In the genomic region with DNA sequence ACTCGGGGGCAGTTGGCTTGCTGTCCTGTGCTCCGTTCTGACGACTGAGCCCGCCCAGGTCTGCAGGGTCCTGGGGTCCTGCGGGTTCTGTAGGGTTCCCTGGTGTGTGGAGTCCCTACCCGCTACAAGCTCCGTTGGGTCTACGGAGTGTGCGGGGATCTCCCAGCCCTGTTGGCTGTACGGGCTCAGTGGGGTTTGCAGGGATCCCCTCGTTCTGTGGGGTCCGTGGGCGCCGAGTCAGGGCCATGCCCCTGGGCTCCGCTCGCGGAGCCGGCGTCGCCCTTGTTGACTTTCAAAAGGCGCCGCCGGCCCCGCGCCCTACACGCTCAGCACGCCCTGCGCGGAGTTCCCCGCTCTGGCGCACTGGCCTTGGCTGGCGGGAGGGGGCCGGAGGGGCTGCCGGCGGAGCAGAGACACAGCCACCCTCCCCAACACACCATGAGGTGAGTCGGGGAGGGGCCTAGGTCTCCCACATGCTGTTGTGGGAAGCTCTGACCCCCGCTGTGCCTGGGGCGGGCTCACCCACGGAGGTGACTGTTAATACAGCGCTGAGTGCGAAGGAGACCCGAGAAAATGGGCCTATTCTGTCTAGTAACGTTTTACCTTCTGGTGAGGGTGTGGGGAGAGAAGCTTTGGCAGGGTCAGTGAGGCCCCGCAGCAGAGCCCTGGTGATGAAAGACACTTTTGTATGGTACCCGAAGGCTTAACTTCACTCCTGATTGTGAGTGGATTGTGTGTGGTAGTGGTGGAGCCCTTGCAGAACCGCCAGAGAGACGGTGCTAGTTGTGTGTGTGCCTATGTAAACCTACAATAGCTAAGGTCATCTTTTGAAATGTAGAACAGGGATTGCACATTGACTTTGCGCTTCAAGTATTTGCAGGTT, we compare ENCODE assay signal across 1 cellular context.
TF ChIP-seq lines count a peak whose summit lies in the region.

No MANE protein-coding gene starts in this region.

TF ChIP-seq in GM12878, 131 proteins besides CTCF, POLR2A, EP300 and RAD21 (continued from another document and continues in another):
- TF ChIP-seq SMAD1 (IDR thresholded peaks at IDR 0.05; ENCODE audit: low read depth, partially characterized antibody) (no peak), STAT1 (conservative IDR thresholded peaks at IDR 0.05) (no peak), ZNF217 (IDR thresholded peaks at IDR 0.05) (no peak), HDGF (IDR thresholded peaks at IDR 0.05) (peak; percentile 85), TCF3 (IDR thresholded peaks at IDR 0.05; ENCODE audit: borderline replicate concordance, insufficient read depth, low read depth, low read length) (0 out of 2 replicates have a peak, but pooled peaks have one; percentile 23), MTA3 (IDR thresholded peaks at IDR 0.05; ENCODE audit: borderline replicate concordance, low read length) (no peak), TCF12 (IDR thresholded peaks at IDR 0.05; ENCODE audit: low read depth, low read length) (no peak), ZBED1 (IDR thresholded peaks at IDR 0.05; ENCODE audit: borderline replicate concordance) (no peak), MXI1 (IDR thresholded peaks at IDR 0.05; ENCODE audit: low read depth, low read length) (peak; percentile 95), CBX3 (IDR thresholded peaks at IDR 0.05; ENCODE audit: borderline replicate concordance, low read depth) (no peak), RAD51 (IDR thresholded peaks at IDR 0.05) (no peak), DPF2 (IDR thresholded peaks at IDR 0.05) (0 out of 2 replicates have a peak, but pooled peaks have one; percentile 56), SMARCA5 (IDR thresholded peaks at IDR 0.05) (peak; percentile 36; the same call in 1 of the 2 replicates), BMI1 (IDR thresholded peaks at IDR 0.05; ENCODE audit: borderline replicate concordance) (no peak), POLR2AphosphoS5 (IDR thresholded peaks at IDR 0.05; ENCODE audit: low read length) (0 out of 2 replicates have a peak, but pooled peaks have one; percentile 53), NRF1 (conservative IDR thresholded peaks at IDR 0.05; ENCODE audit: low read depth, low read length) (no peak), ZNF24 (IDR thresholded peaks at IDR 0.05) (0 out of 2 replicates have a peak, but pooled peaks have one; percentile 30), SREBF1 (IDR thresholded peaks at IDR 0.05; ENCODE audit: low read length) (0 out of 2 replicates have a peak, but pooled peaks have one; percentile 12), LARP7 (IDR thresholded peaks at IDR 0.05) (peak; percentile 73), SMC3 (IDR thresholded peaks at IDR 0.05; ENCODE audit: borderline replicate concordance, low read length) (peak; percentile 6; the same call in 1 of the 2 replicates), FOXK2 (IDR thresholded peaks at IDR 0.05) (no peak), TBL1XR1 (IDR thresholded peaks at IDR 0.05; ENCODE audit: low read depth, low read length) (peak; percentile 65; the same call in 1 of the 2 replicates), TAF1 (IDR thresholded peaks at IDR 0.05; ENCODE audit: borderline replicate concordance, low read depth, low read length) (peak; percentile 10; the same call in 1 of the 2 replicates), SREBF2 (IDR thresholded peaks at IDR 0.05; ENCODE audit: low read length) (no peak), ZSCAN29 (IDR thresholded peaks at IDR 0.05) (no peak), GATAD2B (conservative IDR thresholded peaks at IDR 0.05; ENCODE audit: low read depth) (peak; percentile 93), ETV6 (conservative IDR thresholded peaks at IDR 0.05 in 1 of 2, IDR thresholded peaks at IDR 0.05 in 1 of 2; ENCODE audit: borderline replicate concordance in 1 of 2, low read depth in 1 of 2) (no peak), SUPT20H (IDR thresholded peaks at IDR 0.05; ENCODE audit: borderline replicate concordance, control insufficient read depth, low read depth, low read length) (no peak), BACH1 (IDR thresholded peaks at IDR 0.05; ENCODE audit: borderline replicate concordance) (peak; percentile 68), EGR1 (IDR thresholded peaks at IDR 0.05; ENCODE audit: borderline replicate concordance in 1 of 2, low read depth in 2 of 2, low read length in 2 of 2) (peak in 1 of 2 experiments; percentile 30; a peak in 1 of 3 replicates), NR2F1 (conservative IDR thresholded peaks at IDR 0.05) (peak; percentile 70), ATF7 (IDR thresholded peaks at IDR 0.05; ENCODE audit: low read depth) (peak; percentile 36; the same call in 1 of the 2 replicates), NFXL1 (IDR thresholded peaks at IDR 0.05; ENCODE audit: borderline replicate concordance) (no peak), POLR2AphosphoS2 (IDR thresholded peaks at IDR 0.05; ENCODE audit: low read depth, low read length) (no peak), ASH2L (IDR thresholded peaks at IDR 0.05; ENCODE audit: borderline replicate concordance, low read depth) (0 out of 2 replicates have a peak, but pooled peaks have one; percentile 48), IKZF1 (conservative IDR thresholded peaks at IDR 0.05) (peak; percentile 70), CBFB (IDR thresholded peaks at IDR 0.05; ENCODE audit: low read depth) (no peak), CHD4 (IDR thresholded peaks at IDR 0.05) (no peak), RELA (IDR thresholded peaks at IDR 0.05; ENCODE audit: borderline replicate concordance, partially characterized antibody) (peak; percentile 85), FOS (IDR thresholded peaks at IDR 0.05; ENCODE audit: borderline replicate concordance, extremely low read depth, insufficient read length) (no peak), BCL11A (IDR thresholded peaks at IDR 0.05; ENCODE audit: low read depth, low read length) (no peak), JUNB (IDR thresholded peaks at IDR 0.05) (no peak), RUNX3 (IDR thresholded peaks at IDR 0.05; ENCODE audit: low read length) (peak; percentile 41), POU2F2 (IDR thresholded peaks at IDR 0.05; ENCODE audit: borderline replicate concordance, low read depth, low read length) (no peak; the same call in 2 of the 3 replicates), RB1 (IDR thresholded peaks at IDR 0.05; ENCODE audit: borderline replicate concordance) (peak; percentile 70; the same call in 1 of the 2 replicates)
- TF ChIP-seq, protein P1, sequence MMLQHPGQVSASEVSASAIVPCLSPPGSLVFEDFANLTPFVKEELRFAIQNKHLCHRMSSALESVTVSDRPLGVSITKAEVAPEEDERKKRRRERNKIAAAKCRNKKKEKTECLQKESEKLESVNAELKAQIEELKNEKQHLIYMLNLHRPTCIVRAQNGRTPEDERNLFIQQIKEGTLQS (IDR thresholded peaks at IDR 0.05; ENCODE audit: borderline replicate concordance, extremely low read depth, low read depth, low read length): no peak
- TF ChIP-seq, protein P2, sequence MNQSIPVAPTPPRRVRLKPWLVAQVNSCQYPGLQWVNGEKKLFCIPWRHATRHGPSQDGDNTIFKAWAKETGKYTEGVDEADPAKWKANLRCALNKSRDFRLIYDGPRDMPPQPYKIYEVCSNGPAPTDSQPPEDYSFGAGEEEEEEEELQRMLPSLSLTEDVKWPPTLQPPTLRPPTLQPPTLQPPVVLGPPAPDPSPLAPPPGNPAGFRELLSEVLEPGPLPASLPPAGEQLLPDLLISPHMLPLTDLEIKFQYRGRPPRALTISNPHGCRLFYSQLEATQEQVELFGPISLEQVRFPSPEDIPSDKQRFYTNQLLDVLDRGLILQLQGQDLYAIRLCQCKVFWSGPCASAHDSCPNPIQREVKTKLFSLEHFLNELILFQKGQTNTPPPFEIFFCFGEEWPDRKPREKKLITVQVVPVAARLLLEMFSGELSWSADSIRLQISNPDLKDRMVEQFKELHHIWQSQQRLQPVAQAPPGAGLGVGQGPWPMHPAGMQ (IDR thresholded peaks at IDR 0.05; ENCODE audit: borderline replicate concordance): no peak
- TF ChIP-seq, protein P3, sequence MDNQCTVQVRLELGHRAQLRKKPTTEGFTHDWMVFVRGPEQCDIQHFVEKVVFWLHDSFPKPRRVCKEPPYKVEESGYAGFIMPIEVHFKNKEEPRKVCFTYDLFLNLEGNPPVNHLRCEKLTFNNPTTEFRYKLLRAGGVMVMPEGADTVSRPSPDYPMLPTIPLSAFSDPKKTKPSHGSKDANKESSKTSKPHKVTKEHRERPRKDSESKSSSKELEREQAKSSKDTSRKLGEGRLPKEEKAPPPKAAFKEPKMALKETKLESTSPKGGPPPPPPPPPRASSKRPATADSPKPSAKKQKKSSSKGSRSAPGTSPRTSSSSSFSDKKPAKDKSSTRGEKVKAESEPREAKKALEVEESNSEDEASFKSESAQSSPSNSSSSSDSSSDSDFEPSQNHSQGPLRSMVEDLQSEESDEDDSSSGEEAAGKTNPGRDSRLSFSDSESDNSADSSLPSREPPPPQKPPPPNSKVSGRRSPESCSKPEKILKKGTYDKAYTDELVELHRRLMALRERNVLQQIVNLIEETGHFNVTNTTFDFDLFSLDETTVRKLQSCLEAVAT (IDR thresholded peaks at IDR 0.05): peak; percentile 64; the same call in 1 of the 2 replicates
- TF ChIP-seq, protein P4, sequence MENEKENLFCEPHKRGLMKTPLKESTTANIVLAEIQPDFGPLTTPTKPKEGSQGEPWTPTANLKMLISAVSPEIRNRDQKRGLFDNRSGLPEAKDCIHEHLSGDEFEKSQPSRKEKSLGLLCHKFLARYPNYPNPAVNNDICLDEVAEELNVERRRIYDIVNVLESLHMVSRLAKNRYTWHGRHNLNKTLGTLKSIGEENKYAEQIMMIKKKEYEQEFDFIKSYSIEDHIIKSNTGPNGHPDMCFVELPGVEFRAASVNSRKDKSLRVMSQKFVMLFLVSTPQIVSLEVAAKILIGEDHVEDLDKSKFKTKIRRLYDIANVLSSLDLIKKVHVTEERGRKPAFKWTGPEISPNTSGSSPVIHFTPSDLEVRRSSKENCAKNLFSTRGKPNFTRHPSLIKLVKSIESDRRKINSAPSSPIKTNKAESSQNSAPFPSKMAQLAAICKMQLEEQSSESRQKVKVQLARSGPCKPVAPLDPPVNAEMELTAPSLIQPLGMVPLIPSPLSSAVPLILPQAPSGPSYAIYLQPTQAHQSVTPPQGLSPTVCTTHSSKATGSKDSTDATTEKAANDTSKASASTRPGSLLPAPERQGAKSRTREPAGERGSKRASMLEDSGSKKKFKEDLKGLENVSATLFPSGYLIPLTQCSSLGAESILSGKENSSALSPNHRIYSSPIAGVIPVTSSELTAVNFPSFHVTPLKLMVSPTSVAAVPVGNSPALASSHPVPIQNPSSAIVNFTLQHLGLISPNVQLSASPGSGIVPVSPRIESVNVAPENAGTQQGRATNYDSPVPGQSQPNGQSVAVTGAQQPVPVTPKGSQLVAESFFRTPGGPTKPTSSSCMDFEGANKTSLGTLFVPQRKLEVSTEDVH (IDR thresholded peaks at IDR 0.05; ENCODE audit: low read depth, partially characterized antibody): no peak
- TF ChIP-seq, protein P5, sequence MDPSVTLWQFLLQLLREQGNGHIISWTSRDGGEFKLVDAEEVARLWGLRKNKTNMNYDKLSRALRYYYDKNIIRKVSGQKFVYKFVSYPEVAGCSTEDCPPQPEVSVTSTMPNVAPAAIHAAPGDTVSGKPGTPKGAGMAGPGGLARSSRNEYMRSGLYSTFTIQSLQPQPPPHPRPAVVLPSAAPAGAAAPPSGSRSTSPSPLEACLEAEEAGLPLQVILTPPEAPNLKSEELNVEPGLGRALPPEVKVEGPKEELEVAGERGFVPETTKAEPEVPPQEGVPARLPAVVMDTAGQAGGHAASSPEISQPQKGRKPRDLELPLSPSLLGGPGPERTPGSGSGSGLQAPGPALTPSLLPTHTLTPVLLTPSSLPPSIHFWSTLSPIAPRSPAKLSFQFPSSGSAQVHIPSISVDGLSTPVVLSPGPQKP (IDR thresholded peaks at IDR 0.05; ENCODE audit: low read depth, low read length): no peak
- TF ChIP-seq, protein P6, sequence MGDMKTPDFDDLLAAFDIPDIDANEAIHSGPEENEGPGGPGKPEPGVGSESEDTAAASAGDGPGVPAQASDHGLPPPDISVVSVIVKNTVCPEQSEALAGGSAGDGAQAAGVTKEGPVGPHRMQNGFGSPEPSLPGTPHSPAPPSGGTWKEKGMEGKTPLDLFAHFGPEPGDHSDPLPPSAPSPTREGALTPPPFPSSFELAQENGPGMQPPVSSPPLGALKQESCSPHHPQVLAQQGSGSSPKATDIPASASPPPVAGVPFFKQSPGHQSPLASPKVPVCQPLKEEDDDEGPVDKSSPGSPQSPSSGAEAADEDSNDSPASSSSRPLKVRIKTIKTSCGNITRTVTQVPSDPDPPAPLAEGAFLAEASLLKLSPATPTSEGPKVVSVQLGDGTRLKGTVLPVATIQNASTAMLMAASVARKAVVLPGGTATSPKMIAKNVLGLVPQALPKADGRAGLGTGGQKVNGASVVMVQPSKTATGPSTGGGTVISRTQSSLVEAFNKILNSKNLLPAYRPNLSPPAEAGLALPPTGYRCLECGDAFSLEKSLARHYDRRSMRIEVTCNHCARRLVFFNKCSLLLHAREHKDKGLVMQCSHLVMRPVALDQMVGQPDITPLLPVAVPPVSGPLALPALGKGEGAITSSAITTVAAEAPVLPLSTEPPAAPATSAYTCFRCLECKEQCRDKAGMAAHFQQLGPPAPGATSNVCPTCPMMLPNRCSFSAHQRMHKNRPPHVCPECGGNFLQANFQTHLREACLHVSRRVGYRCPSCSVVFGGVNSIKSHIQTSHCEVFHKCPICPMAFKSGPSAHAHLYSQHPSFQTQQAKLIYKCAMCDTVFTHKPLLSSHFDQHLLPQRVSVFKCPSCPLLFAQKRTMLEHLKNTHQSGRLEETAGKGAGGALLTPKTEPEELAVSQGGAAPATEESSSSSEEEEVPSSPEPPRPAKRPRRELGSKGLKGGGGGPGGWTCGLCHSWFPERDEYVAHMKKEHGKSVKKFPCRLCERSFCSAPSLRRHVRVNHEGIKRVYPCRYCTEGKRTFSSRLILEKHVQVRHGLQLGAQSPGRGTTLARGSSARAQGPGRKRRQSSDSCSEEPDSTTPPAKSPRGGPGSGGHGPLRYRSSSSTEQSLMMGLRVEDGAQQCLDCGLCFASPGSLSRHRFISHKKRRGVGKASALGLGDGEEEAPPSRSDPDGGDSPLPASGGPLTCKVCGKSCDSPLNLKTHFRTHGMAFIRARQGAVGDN (IDR thresholded peaks at IDR 0.05): peak; percentile 59
- TF ChIP-seq, protein P7, sequence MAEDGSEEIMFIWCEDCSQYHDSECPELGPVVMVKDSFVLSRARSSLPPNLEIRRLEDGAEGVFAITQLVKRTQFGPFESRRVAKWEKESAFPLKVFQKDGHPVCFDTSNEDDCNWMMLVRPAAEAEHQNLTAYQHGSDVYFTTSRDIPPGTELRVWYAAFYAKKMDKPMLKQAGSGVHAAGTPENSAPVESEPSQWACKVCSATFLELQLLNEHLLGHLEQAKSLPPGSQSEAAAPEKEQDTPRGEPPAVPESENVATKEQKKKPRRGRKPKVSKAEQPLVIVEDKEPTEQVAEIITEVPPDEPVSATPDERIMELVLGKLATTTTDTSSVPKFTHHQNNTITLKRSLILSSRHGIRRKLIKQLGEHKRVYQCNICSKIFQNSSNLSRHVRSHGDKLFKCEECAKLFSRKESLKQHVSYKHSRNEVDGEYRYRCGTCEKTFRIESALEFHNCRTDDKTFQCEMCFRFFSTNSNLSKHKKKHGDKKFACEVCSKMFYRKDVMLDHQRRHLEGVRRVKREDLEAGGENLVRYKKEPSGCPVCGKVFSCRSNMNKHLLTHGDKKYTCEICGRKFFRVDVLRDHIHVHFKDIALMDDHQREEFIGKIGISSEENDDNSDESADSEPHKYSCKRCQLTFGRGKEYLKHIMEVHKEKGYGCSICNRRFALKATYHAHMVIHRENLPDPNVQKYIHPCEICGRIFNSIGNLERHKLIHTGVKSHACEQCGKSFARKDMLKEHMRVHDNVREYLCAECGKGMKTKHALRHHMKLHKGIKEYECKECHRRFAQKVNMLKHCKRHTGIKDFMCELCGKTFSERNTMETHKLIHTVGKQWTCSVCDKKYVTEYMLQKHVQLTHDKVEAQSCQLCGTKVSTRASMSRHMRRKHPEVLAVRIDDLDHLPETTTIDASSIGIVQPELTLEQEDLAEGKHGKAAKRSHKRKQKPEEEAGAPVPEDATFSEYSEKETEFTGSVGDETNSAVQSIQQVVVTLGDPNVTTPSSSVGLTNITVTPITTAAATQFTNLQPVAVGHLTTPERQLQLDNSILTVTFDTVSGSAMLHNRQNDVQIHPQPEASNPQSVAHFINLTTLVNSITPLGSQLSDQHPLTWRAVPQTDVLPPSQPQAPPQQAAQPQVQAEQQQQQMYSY (CRISPR knock-in tag; IDR thresholded peaks at IDR 0.05): no peak
